1 cellular context compared by ENCODE assay signal in the genomic region with DNA sequence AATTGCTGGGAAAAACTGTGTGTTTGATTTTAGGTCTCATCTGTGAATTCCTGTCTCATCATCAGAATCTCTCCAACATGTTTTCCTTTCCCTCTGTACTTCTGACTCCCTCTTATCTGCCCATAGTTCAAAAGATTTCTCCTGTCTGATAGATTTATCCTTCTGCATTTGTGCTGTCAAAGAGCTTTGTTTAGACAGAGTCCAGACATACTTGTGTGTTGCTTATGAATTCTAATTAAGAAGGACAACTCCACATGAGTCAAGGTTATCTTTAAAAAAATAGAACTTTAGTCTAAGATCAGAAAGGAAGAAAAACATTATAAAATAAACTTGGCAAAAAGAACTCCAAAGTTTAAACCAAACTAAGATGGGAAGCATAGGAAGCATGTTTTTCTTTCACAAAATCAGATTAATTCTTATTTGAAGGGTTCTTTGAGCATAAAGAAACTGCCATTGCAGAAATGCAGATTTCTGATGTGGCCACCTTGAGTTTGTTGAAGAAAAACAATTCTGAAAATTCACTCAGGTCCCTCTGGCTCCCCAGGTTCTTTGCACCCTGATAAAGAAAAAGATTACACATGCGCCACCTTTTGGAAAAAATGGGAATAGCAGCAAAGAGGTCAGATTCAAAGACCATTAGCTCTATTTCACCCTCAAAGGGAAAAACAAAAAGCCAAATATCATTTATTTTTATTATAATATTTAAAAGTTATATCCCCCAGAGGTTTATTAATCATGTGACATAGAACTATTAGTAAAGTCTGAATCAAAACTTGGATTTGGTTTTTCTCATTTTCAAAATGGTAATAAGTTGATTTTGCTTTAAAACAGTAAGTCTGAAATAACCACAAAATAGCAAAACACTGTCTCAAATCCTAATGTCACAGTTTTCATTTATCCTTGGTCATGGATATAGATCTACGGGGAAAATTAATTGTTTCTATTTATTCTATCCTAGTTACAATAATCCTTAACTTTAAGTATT.
TF ChIP-seq lines count a peak whose summit lies in the region.

No MANE protein-coding gene starts in this region.

TF ChIP-seq in GM23338, 12 proteins besides CTCF, POLR2A, EP300 and RAD21 (continued from another document):
- TF ChIP-seq, protein P1, sequence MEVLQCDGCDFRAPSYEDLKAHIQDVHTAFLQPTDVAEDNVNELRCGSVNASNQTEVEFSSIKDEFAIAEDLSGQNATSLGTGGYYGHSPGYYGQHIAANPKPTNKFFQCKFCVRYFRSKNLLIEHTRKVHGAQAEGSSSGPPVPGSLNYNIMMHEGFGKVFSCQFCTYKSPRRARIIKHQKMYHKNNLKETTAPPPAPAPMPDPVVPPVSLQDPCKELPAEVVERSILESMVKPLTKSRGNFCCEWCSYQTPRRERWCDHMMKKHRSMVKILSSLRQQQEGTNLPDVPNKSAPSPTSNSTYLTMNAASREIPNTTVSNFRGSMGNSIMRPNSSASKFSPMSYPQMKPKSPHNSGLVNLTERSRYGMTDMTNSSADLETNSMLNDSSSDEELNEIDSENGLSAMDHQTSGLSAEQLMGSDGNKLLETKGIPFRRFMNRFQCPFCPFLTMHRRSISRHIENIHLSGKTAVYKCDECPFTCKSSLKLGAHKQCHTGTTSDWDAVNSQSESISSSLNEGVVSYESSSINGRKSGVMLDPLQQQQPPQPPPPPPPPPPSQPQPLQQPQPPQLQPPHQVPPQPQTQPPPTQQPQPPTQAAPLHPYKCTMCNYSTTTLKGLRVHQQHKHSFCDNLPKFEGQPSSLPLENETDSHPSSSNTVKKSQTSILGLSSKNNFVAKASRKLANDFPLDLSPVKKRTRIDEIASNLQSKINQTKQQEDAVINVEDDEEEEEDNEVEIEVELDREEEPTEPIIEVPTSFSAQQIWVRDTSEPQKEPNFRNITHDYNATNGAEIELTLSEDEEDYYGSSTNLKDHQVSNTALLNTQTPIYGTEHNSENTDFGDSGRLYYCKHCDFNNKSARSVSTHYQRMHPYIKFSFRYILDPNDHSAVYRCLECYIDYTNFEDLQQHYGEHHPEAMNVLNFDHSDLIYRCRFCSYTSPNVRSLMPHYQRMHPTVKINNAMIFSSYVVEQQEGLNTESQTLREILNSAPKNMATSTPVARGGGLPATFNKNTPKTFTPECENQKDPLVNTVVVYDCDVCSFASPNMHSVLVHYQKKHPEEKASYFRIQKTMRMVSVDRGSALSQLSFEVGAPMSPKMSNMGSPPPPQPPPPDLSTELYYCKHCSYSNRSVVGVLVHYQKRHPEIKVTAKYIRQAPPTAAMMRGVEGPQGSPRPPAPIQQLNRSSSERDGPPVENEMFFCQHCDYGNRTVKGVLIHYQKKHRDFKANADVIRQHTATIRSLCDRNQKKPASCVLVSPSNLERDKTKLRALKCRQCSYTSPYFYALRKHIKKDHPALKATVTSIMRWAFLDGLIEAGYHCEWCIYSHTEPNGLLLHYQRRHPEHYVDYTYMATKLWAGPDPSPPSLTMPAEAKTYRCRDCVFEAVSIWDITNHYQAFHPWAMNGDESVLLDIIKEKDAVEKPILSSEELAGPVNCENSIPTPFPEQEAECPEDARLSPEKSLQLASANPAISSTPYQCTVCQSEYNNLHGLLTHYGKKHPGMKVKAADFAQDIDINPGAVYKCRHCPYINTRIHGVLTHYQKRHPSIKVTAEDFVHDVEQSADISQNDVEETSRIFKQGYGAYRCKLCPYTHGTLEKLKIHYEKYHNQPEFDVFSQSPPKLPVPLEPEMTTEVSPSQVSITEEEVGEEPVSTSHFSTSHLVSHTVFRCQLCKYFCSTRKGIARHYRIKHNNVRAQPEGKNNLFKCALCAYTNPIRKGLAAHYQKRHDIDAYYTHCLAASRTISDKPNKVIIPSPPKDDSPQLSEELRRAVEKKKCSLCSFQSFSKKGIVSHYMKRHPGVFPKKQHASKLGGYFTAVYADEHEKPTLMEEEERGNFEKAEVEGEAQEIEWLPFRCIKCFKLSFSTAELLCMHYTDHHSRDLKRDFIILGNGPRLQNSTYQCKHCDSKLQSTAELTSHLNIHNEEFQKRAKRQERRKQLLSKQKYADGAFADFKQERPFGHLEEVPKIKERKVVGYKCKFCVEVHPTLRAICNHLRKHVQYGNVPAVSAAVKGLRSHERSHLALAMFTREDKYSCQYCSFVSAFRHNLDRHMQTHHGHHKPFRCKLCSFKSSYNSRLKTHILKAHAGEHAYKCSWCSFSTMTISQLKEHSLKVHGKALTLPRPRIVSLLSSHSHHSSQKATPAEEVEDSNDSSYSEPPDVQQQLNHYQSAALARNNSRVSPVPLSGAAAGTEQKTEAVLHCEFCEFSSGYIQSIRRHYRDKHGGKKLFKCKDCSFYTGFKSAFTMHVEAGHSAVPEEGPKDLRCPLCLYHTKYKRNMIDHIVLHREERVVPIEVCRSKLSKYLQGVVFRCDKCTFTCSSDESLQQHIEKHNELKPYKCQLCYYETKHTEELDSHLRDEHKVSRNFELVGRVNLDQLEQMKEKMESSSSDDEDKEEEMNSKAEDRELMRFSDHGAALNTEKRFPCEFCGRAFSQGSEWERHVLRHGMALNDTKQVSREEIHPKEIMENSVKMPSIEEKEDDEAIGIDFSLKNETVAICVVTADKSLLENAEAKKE (CRISPR knock-in tag; IDR thresholded peaks at IDR 0.05), result no peak
- TF ChIP-seq NANOG (IDR thresholded peaks at IDR 0.05; ENCODE audit: borderline replicate concordance), result no peak
